In genomic region chr12:120495189-120495722, GRCh38 we compare ENCODE assay signal across 8 cellular contexts. TPM values are rescaled to one million over a fixed set of nuclear protein-coding genes. Genes with fewer than 3 reads are reported as not detected.
DNase-seq lines count a peak whose midpoint lies in the region; ATAC-seq and TF ChIP-seq lines count a peak whose summit lies in the region.

No MANE protein-coding gene starts in this region.

- peak overlapping the region; percentile 95 for H3K4me3 Mint-ChIP-seq in neural crest cell

- peaks cover 2% of the 10 kb centered on the region for H3K4me1 ChIP-seq in ectodermal cell (ENCODE audit: control insufficient read depth, insufficient read depth, low read length)

- peaks cover 29% of the 10 kb centered on the region for H3K4me1 Mint-ChIP-seq in neural crest cell

- no peak overlapping the region for H3K27ac Mint-ChIP-seq in neural crest cell (ENCODE audit: unreplicated experiment)

- no peaks in the 10 kb centered on the region for H3K9me3 Mint-ChIP-seq in neural crest cell

- no peak for TF ChIP-seq CTCF in neural crest cell (conservative IDR thresholded peaks at IDR 0.05)

- H3K27me3 ChIP-seq in MG63 (no peaks in the 10 kb centered on the region), ectodermal cell (ENCODE audit: control insufficient read depth, insufficient read depth, low read length, poor library complexity, severe bottlenecking) (no peaks in the 10 kb centered on the region)

- H3K36me3 Mint-ChIP-seq in neural crest cell (ENCODE audit: low read depth): peaks cover 5% of the 10 kb centered on the region

- 8 to 11% methylated on average over 17 of the region's 17 CpGs for WGBS in ectodermal cell, 2 experiments

- peak overlapping the region; percentile 54 for H3K27ac ChIP-seq in ectodermal cell (ENCODE audit: insufficient read depth, low read depth, low read length, poor library complexity, severe bottlenecking)

- H3K4me3 ChIP-seq in MG63: peak overlapping the region; percentile 85
- peak overlapping the region; percentile 94 for H3K4me3 ChIP-seq in ectodermal cell (ENCODE audit: insufficient read depth, low read depth, low read length)

- peaks cover 41% of the 10 kb centered on the region for H3K36me3 ChIP-seq in MG63
- H3K36me3 ChIP-seq in ectodermal cell (ENCODE audit: control insufficient read depth, insufficient read depth, low read length): peaks cover 7% of the 10 kb centered on the region

- H3K27me3 Mint-ChIP-seq in neural crest cell (ENCODE audit: low read depth): no peaks in the 10 kb centered on the region

- DNase-seq in NOMO-1 treated with DMSO at 0.1 percent for 48 hours (lab: John Stamatoyannopoulos, UW; ENCODE audit: unreplicated experiment): peak; percentile 48
- DNase-seq in NOMO-1 treated with dmso at 0.1 percent for 144 hours (lab: John Stamatoyannopoulos, UW; ENCODE audit: unreplicated experiment): no peak
- DNase-seq in MG63: no peak
- no peak for DNase-seq in neural crest cell (ENCODE audit: low read depth, low spot score)
- no peak for DNase-seq in NCI-H82 (lab: John Stamatoyannopoulos, UW)
- no peak for DNase-seq in 8988T

- no peaks in the 10 kb centered on the region for H3K9me3 ChIP-seq in MG63
- no peaks in the 10 kb centered on the region for H3K9me3 ChIP-seq in ectodermal cell (ENCODE audit: control insufficient read depth, low read length)

- no peak for ATAC-seq in HG02678 (IDR thresholded peaks at IDR 0.05; ENCODE audit: unreplicated experiment)

RNA-seq across cellular contexts. Expression of gene DYNLL1, which starts 0.7 kb away (rescaled TPM):
- total RNA-seq in MG63 (2014; rRNA removed; shearing (Covaris generic); ENCODE audit: low replicate concordance): 472 and 685 TPM in 2 replicates
- 387 TPM for polyA plus RNA-seq in ectodermal cell (2013, experiment 1 of 4)
- 351 TPM for polyA plus RNA-seq in ectodermal cell (2013, experiment 2 of 4)
- polyA plus RNA-seq in ectodermal cell (2013, experiment 3 of 4): 434 TPM
- 466 TPM for polyA plus RNA-seq in ectodermal cell (2013, experiment 4 of 4)
- 375 and 382 TPM in 2 replicates for total RNA-seq in neural crest cell

RNA-seq across cellular contexts. Expression of gene SRSF9, which starts 25.7 kb away (rescaled TPM):
- total RNA-seq in MG63 (2014; rRNA removed; shearing (Covaris generic); ENCODE audit: low replicate concordance): 332 and 366 TPM in 2 replicates
- polyA plus RNA-seq in ectodermal cell (2013, experiment 1 of 4): 288 TPM
- 276 TPM for polyA plus RNA-seq in ectodermal cell (2013, experiment 2 of 4)
- polyA plus RNA-seq in ectodermal cell (2013, experiment 3 of 4): 229 TPM
- polyA plus RNA-seq in ectodermal cell (2013, experiment 4 of 4): 246 TPM
- 350 and 361 TPM in 2 replicates for total RNA-seq in neural crest cell

RNA-seq across cellular contexts. Expression of gene COQ5, which starts 33.7 kb away (rescaled TPM):
- 17.1 and 27.0 TPM in 2 replicates for total RNA-seq in MG63 (2014; rRNA removed; shearing (Covaris generic); ENCODE audit: low replicate concordance)
- 61.6 TPM for polyA plus RNA-seq in ectodermal cell (2013, experiment 1 of 4)
- polyA plus RNA-seq in ectodermal cell (2013, experiment 2 of 4): 56.3 TPM
- 51.2 TPM for polyA plus RNA-seq in ectodermal cell (2013, experiment 3 of 4)
- polyA plus RNA-seq in ectodermal cell (2013, experiment 4 of 4): 58.4 TPM
- total RNA-seq in neural crest cell: 38.5 and 39.0 TPM in 2 replicates

RNA-seq across cellular contexts. Expression of gene RNF10, which starts 38.9 kb away (rescaled TPM):
- total RNA-seq in MG63 (2014; rRNA removed; shearing (Covaris generic); ENCODE audit: low replicate concordance): 64.1 and 102 TPM in 2 replicates
- polyA plus RNA-seq in ectodermal cell (2013, experiment 1 of 4): 153 TPM
- polyA plus RNA-seq in ectodermal cell (2013, experiment 2 of 4): 156 TPM
- polyA plus RNA-seq in ectodermal cell (2013, experiment 3 of 4): 105 TPM
- polyA plus RNA-seq in ectodermal cell (2013, experiment 4 of 4): 124 TPM
- 134 and 149 TPM in 2 replicates for total RNA-seq in neural crest cell

RNA-seq across cellular contexts. Expression of gene GATC, which starts 49.0 kb away (rescaled TPM):
- total RNA-seq in MG63 (2014; rRNA removed; shearing (Covaris generic); ENCODE audit: low replicate concordance): 14.8 and 15.5 TPM in 2 replicates
- 21.6 TPM for polyA plus RNA-seq in ectodermal cell (2013, experiment 1 of 4)
- polyA plus RNA-seq in ectodermal cell (2013, experiment 2 of 4): 22.2 TPM
- 18.3 TPM for polyA plus RNA-seq in ectodermal cell (2013, experiment 3 of 4)
- 19.2 TPM for polyA plus RNA-seq in ectodermal cell (2013, experiment 4 of 4)
- 32.0 and 33.8 TPM in 2 replicates for total RNA-seq in neural crest cell
